20 cellular contexts compared by ENCODE assay signal in the genomic region with DNA sequence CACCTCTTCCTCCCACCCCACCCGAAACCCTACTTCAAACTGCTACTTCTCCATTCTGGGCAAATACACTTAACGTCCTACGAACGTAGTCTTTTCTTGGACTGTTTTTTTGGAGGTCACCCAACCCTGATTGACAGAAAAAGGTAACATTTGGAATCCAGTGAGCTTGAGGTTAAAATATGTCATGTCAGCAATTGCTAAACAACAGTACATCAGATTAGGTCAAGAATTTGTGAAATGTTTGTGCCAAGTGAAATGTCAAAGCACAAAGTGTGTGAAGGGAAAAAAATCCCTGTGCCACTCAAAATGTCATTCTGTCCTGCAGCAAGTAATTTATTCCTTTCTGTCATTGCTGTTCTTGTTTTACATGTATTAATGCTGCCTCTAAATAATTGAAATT.
"Had no signal": no experiment of that assay in that cellular context is flagged by ENCODE, and none has a peak within 500 bp of the region (broad histone marks: within the 10 kb centered on the region; RNA-seq: fewer than 3 reads in every experiment).

No MANE protein-coding gene starts in this region.

- H3K27me3 ChIP-seq: dorsolateral prefrontal cortex, pancreas, sigmoid colon, spleen, stomach, thyroid gland, vagina had no signal

- H3K4me1 ChIP-seq: pancreas, prostate gland, sigmoid colon, spleen, stomach, thyroid gland had no signal

- H3K9me3 Mint-ChIP-seq: memory B cell, natural killer cell had no signal

- ATAC-seq: natural killer cell, pancreas, right cardiac atrium had no signal

- H3K36me3 Mint-ChIP-seq: immature natural killer cell, memory B cell, natural killer cell had no signal

- H3K9me3 ChIP-seq: pancreas, prostate gland, sigmoid colon, spleen, stomach, thyroid gland, vagina had no signal

- H3K4me1 Mint-ChIP-seq: immature natural killer cell, memory B cell, natural killer cell had no signal

- H3K4me3 Mint-ChIP-seq: immature natural killer cell, memory B cell, natural killer cell had no signal

- H3K36me3 ChIP-seq: pancreas, prostate gland, sigmoid colon, spleen, stomach, thyroid gland, vagina had no signal

- FAIRE-seq: colon, frontal cortex, pancreas had no signal

- H3K27ac Mint-ChIP-seq: immature natural killer cell, memory B cell, natural killer cell had no signal

- DNase-seq: effector CD4-positive, alpha-beta T cell; hypothalamus; immature natural killer cell; islet precursor cell; natural killer cell; pancreas; right cardiac atrium; sigmoid colon; spleen; stimulated activated CD4-positive, alpha-beta T cell treated with anti-CD3 and anti-CD28 coated beads, Interleukin-4, amount 100 ng/mL, for 4 hours; stimulated activated naive CD4-positive, alpha-beta T cell; stomach; thyroid gland had no signal

- H3K27ac ChIP-seq: dorsolateral prefrontal cortex, pancreas, prostate gland, sigmoid colon, spleen, stomach, thyroid gland, vagina had no signal

- H3K4me3 ChIP-seq: dorsolateral prefrontal cortex, lung, pancreas, prostate gland, sigmoid colon, spleen, stomach, thyroid gland, vagina had no signal
